In the genomic region with DNA sequence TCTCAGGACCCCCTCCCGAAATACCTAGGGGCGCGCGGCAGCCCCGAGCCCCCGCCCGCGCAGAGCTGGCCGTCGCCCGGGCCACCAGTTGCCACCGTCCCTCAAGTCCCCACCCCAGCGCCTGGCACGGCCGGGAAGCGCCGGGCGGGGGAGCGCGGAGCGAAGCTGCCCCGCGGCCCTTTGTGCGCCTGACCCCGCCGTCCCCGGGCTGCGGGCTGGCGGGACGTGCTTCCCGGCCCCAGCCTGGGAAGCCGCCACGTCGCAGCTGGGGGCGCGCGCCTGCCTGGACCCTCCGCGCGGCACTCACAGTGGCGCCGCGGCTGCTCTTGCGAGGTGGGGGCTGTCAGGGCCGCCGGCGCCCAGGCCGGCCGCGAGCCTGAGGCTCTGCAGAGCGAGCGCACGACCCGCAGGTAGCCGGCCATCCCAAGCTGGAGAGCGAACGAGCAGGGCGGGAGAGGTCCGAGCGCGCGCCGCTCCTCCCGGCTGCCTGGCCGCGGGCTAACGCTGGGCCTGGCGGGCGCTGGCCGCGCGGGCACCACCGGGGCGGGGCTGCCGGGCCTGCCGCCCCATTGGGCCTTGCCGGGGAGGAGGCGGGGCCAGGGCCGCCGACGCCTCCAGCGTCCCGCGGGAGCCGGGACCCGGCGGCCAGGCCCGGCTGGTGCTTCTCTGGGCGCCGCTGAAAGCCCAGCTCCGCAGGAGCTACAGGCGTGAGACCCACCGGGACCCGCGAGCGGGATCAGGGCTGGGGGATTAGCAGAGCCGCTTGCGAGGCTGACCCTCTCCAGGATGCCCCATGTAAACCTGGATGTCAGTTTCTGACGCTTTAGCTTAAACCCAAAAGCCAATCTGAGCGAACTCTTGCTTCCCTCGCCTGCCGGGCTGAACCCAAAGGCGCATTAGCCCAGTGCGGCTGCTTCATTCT, we compare ENCODE assay signal across 1 cellular context.
TF ChIP-seq lines count a peak whose summit lies in the region.

TSS of gene IDH2 (minus strand) at position 500 of the 922 bp plus-strand sequence. CDS start at position 422, 78 bp downstream.

TF ChIP-seq in GM12878, 131 proteins besides CTCF, POLR2A, EP300 and RAD21 (continued from another document and continues in another):
- TF ChIP-seq, protein P1, sequence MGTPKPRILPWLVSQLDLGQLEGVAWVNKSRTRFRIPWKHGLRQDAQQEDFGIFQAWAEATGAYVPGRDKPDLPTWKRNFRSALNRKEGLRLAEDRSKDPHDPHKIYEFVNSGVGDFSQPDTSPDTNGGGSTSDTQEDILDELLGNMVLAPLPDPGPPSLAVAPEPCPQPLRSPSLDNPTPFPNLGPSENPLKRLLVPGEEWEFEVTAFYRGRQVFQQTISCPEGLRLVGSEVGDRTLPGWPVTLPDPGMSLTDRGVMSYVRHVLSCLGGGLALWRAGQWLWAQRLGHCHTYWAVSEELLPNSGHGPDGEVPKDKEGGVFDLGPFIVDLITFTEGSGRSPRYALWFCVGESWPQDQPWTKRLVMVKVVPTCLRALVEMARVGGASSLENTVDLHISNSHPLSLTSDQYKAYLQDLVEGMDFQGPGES (IDR thresholded peaks at IDR 0.05), result 0 out of 2 replicates have a peak, but pooled peaks have one; percentile 24
- TF ChIP-seq ZSCAN29 (IDR thresholded peaks at IDR 0.05) (no peak), RUNX3 (IDR thresholded peaks at IDR 0.05; ENCODE audit: low read length) (no peak), YBX1 (IDR thresholded peaks at IDR 0.05) (no peak), CREB1 (IDR thresholded peaks at IDR 0.05; ENCODE audit: low read depth) (no peak), SREBF2 (IDR thresholded peaks at IDR 0.05; ENCODE audit: low read length) (no peak), FOXK2 (IDR thresholded peaks at IDR 0.05) (no peak), TBL1XR1 (IDR thresholded peaks at IDR 0.05; ENCODE audit: low read depth, low read length) (no peak), NR2F1 (conservative IDR thresholded peaks at IDR 0.05) (peak; percentile 54; the same call in 1 of the 2 replicates), HDAC2 (IDR thresholded peaks at IDR 0.05) (no peak), SUZ12 (IDR thresholded peaks at IDR 0.05; ENCODE audit: unreplicated experiment) (no peak), MEF2A (IDR thresholded peaks at IDR 0.05; ENCODE audit: insufficient read depth, low read depth, low read length) (no peak), TCF7 (IDR thresholded peaks at IDR 0.05; ENCODE audit: borderline replicate concordance) (no peak), MYC (IDR thresholded peaks at IDR 0.05; ENCODE audit: insufficient read depth, insufficient read length, insufficient replicate concordance, low read length, severe bottlenecking) (no peak), CHD2 (IDR thresholded peaks at IDR 0.05; ENCODE audit: borderline replicate concordance, low read depth, low read length) (peak; percentile 71), YY1 (IDR thresholded peaks at IDR 0.05; ENCODE audit: low read depth, low read length) (peak; percentile 29; the same call in 1 of the 2 replicates), TCF12 (IDR thresholded peaks at IDR 0.05; ENCODE audit: low read depth, low read length) (0 out of 2 replicates have a peak, but pooled peaks have one; percentile 19), MAX (IDR thresholded peaks at IDR 0.05; ENCODE audit: low read depth, low read length) (no peak), STAT1 (conservative IDR thresholded peaks at IDR 0.05) (no peak), HDAC6 (IDR thresholded peaks at IDR 0.05; ENCODE audit: unreplicated experiment) (no peak), WRNIP1 (IDR thresholded peaks at IDR 0.05; ENCODE audit: borderline replicate concordance, low read depth, low read length) (no peak), LARP7 (IDR thresholded peaks at IDR 0.05) (peak; percentile 97), ZBTB4 (CRISPR knock-in tag; IDR thresholded peaks at IDR 0.05) (no peak), ZBTB11 (CRISPR knock-in tag; IDR thresholded peaks at IDR 0.05) (no peak), ZNF384 (IDR thresholded peaks at IDR 0.05; ENCODE audit: borderline replicate concordance, low read depth, low read length) (no peak), IRF4 (IDR thresholded peaks at IDR 0.05; ENCODE audit: low read depth, low read length) (no peak), EGR1 (IDR thresholded peaks at IDR 0.05; ENCODE audit: borderline replicate concordance in 1 of 2, low read depth in 2 of 2, low read length in 2 of 2) (no peak), ASH2L (IDR thresholded peaks at IDR 0.05; ENCODE audit: borderline replicate concordance, low read depth) (no peak), ETV6 (conservative IDR thresholded peaks at IDR 0.05 in 1 of 2, IDR thresholded peaks at IDR 0.05 in 1 of 2; ENCODE audit: borderline replicate concordance in 1 of 2, low read depth in 1 of 2) (no peak), SMAD1 (IDR thresholded peaks at IDR 0.05; ENCODE audit: low read depth, partially characterized antibody) (no peak), CBX3 (IDR thresholded peaks at IDR 0.05; ENCODE audit: borderline replicate concordance, low read depth) (no peak)
- TF ChIP-seq, protein P2, sequence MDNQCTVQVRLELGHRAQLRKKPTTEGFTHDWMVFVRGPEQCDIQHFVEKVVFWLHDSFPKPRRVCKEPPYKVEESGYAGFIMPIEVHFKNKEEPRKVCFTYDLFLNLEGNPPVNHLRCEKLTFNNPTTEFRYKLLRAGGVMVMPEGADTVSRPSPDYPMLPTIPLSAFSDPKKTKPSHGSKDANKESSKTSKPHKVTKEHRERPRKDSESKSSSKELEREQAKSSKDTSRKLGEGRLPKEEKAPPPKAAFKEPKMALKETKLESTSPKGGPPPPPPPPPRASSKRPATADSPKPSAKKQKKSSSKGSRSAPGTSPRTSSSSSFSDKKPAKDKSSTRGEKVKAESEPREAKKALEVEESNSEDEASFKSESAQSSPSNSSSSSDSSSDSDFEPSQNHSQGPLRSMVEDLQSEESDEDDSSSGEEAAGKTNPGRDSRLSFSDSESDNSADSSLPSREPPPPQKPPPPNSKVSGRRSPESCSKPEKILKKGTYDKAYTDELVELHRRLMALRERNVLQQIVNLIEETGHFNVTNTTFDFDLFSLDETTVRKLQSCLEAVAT (IDR thresholded peaks at IDR 0.05), result no peak
- TF ChIP-seq, protein P3, sequence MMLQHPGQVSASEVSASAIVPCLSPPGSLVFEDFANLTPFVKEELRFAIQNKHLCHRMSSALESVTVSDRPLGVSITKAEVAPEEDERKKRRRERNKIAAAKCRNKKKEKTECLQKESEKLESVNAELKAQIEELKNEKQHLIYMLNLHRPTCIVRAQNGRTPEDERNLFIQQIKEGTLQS (IDR thresholded peaks at IDR 0.05; ENCODE audit: borderline replicate concordance, extremely low read depth, low read depth, low read length), result no peak
- TF ChIP-seq, protein P4, sequence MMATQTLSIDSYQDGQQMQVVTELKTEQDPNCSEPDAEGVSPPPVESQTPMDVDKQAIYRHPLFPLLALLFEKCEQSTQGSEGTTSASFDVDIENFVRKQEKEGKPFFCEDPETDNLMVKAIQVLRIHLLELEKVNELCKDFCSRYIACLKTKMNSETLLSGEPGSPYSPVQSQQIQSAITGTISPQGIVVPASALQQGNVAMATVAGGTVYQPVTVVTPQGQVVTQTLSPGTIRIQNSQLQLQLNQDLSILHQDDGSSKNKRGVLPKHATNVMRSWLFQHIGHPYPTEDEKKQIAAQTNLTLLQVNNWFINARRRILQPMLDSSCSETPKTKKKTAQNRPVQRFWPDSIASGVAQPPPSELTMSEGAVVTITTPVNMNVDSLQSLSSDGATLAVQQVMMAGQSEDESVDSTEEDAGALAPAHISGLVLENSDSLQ (IDR thresholded peaks at IDR 0.05), result no peak
- TF ChIP-seq, protein P5, sequence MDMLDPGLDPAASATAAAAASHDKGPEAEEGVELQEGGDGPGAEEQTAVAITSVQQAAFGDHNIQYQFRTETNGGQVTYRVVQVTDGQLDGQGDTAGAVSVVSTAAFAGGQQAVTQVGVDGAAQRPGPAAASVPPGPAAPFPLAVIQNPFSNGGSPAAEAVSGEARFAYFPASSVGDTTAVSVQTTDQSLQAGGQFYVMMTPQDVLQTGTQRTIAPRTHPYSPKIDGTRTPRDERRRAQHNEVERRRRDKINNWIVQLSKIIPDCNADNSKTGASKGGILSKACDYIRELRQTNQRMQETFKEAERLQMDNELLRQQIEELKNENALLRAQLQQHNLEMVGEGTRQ (IDR thresholded peaks at IDR 0.05; ENCODE audit: borderline replicate concordance, low read depth, low read length), result no peak
- TF ChIP-seq, protein P6, sequence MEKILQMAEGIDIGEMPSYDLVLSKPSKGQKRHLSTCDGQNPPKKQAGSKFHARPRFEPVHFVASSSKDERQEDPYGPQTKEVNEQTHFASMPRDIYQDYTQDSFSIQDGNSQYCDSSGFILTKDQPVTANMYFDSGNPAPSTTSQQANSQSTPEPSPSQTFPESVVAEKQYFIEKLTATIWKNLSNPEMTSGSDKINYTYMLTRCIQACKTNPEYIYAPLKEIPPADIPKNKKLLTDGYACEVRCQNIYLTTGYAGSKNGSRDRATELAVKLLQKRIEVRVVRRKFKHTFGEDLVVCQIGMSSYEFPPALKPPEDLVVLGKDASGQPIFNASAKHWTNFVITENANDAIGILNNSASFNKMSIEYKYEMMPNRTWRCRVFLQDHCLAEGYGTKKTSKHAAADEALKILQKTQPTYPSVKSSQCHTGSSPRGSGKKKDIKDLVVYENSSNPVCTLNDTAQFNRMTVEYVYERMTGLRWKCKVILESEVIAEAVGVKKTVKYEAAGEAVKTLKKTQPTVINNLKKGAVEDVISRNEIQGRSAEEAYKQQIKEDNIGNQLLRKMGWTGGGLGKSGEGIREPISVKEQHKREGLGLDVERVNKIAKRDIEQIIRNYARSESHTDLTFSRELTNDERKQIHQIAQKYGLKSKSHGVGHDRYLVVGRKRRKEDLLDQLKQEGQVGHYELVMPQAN (conservative IDR thresholded peaks at IDR 0.05), result no peak
- TF ChIP-seq, protein P7, sequence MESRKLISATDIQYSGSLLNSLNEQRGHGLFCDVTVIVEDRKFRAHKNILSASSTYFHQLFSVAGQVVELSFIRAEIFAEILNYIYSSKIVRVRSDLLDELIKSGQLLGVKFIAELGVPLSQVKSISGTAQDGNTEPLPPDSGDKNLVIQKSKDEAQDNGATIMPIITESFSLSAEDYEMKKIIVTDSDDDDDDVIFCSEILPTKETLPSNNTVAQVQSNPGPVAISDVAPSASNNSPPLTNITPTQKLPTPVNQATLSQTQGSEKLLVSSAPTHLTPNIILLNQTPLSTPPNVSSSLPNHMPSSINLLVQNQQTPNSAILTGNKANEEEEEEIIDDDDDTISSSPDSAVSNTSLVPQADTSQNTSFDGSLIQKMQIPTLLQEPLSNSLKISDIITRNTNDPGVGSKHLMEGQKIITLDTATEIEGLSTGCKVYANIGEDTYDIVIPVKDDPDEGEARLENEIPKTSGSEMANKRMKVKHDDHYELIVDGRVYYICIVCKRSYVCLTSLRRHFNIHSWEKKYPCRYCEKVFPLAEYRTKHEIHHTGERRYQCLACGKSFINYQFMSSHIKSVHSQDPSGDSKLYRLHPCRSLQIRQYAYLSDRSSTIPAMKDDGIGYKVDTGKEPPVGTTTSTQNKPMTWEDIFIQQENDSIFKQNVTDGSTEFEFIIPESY (IDR thresholded peaks at IDR 0.05), result no peak
